9 cellular contexts compared by ENCODE assay signal in genomic region chr15:41429003-41429890, GRCh38. TPM values are rescaled to one million over a fixed set of nuclear protein-coding genes. Genes with fewer than 3 reads are reported as not detected.
DNase-seq lines count a peak whose midpoint lies in the region; ATAC-seq and TF ChIP-seq lines count a peak whose summit lies in the region.
"Had no signal": no experiment of that assay in that cellular context is flagged by ENCODE, and none has a peak within 500 bp of the region (broad histone marks: within the 10 kb centered on the region; RNA-seq: fewer than 3 reads in every experiment).

No MANE protein-coding gene starts in this region.

- H3K4me3 Mint-ChIP-seq in mesothelial cell of epicardium = no peak overlapping the region
- H3K4me3 Mint-ChIP-seq in glutamatergic neuron (ENCODE audit: unreplicated experiment) = no peak overlapping the region

- H3K27ac Mint-ChIP-seq in mesothelial cell of epicardium (peak overlapping the region; percentile 21), glutamatergic neuron (ENCODE audit: unreplicated experiment) (no peak overlapping the region)

- in situ Hi-C loops in GM13977 (cut with MboI; ENCODE audit: low pct_unique_long_range_greater_than_20kb, low sequenced_read_pairs, unreplicated experiment) = no loop called here

- no peaks in the 10 kb centered on the region for H3K27me3 Mint-ChIP-seq in mesothelial cell of epicardium (ENCODE audit: low read depth)
- no peaks in the 10 kb centered on the region for H3K27me3 Mint-ChIP-seq in glutamatergic neuron (ENCODE audit: unreplicated experiment)

- H3K4me1 Mint-ChIP-seq in mesothelial cell of epicardium (peaks cover 4% of the 10 kb centered on the region), glutamatergic neuron (ENCODE audit: low read depth, unreplicated experiment) (peaks cover 2% of the 10 kb centered on the region)

- ATAC-seq in GM21717 (IDR thresholded peaks at IDR 0.05; ENCODE audit: unreplicated experiment) = peak; percentile 68

- peaks cover 19% of the 10 kb centered on the region for H3K36me3 Mint-ChIP-seq in mesothelial cell of epicardium
- no peaks in the 10 kb centered on the region for H3K36me3 Mint-ChIP-seq in glutamatergic neuron (ENCODE audit: unreplicated experiment)

- DNase-seq in GM13977 (ENCODE audit: low spot score) (peak; percentile 66), OCI-M1 (lab: John Stamatoyannopoulos, UW) (peak; percentile 90), mesothelial cell of epicardium (ENCODE audit: low spot score in 2 of 2, unreplicated experiment in 2 of 2) (no peak), glutamatergic neuron (no peak), cortex of kidney (lab: John Stamatoyannopoulos, UW) (no peak), NCI-H187 treated with DMSO at 0.1 percent for 48 hours (lab: John Stamatoyannopoulos, UW) (no peak), ecto neural progenitor cell (ENCODE audit: low spot score) (no peak)
- DNase-seq: NCI-H2107 had no signal

- TF ChIP-seq CTCF in GM13977 (IDR thresholded peaks at IDR 0.05; ENCODE audit: extremely low read depth, insufficient read depth, missing control alignments) (no peak), mesothelial cell of epicardium (IDR thresholded peaks at IDR 0.05; ENCODE audit: unreplicated experiment) (no peak), glutamatergic neuron (IDR thresholded peaks at IDR 0.05; ENCODE audit: partially characterized antibody, unreplicated experiment) (no peak)

- H3K9me3 Mint-ChIP-seq in mesothelial cell of epicardium (peaks cover 5% of the 10 kb centered on the region), glutamatergic neuron (ENCODE audit: unreplicated experiment) (peaks cover 4% of the 10 kb centered on the region)

RNA-seq across cellular contexts. Expression of gene RTF1, which starts 12.4 kb away (rescaled TPM):
- total RNA-seq in mesothelial cell of epicardium (58.1 to 66.9 TPM (median 63.5 TPM) in 3 replicates), glutamatergic neuron (ENCODE audit: unreplicated experiment) (66.4 TPM)

RNA-seq across cellular contexts. Expression of gene NDUFAF1, which starts 27.0 kb away (rescaled TPM):
- 13.3 to 14.1 TPM (median 13.4 TPM) in 3 replicates for total RNA-seq in mesothelial cell of epicardium
- total RNA-seq in glutamatergic neuron (ENCODE audit: unreplicated experiment) = 20.7 TPM

Comparison
In these comparisons a context has a peak if more than half of its experiments do, and no peak if none do; other contexts are left out.
1. DNase-seq: peak in GM13977 (single experiment) and OCI-M1 (single experiment); none in mesothelial cell of epicardium (0 of 2), glutamatergic neuron (single experiment), cortex of kidney (single experiment), NCI-H187 treated with DMSO at 0.1 percent for 48 hours (single experiment) and ecto neural progenitor cell (single experiment).